ENCODE assay signal across 1 cellular context in genomic region chr4:184885602-184886001, GRCh38.
TF ChIP-seq lines count a peak whose summit lies in the region.

No MANE protein-coding gene starts in this region.

TF ChIP-seq in HepG2, 621 proteins besides CTCF, POLR2A, EP300 and RAD21 (continued from another document):
- TF ChIP-seq HOMEZ (CRISPR knock-in tag; IDR thresholded peaks at IDR 0.05; ENCODE audit: low read depth): peak; percentile 14; the same call in 1 of the 2 replicates
